Comparison of ENCODE assay signal across 10 cellular contexts in genomic region chr14:76918751-76919421, GRCh38.
DNase-seq lines count a peak whose midpoint lies in the region; ATAC-seq and TF ChIP-seq lines count a peak whose summit lies in the region.
"Had no signal": no experiment of that assay in that cellular context is flagged by ENCODE, and none has a peak within 500 bp of the region (broad histone marks: within the 10 kb centered on the region; RNA-seq: fewer than 3 reads in every experiment).

No MANE protein-coding gene starts in this region.

- TF ChIP-seq POLR2A in ovary (IDR thresholded peaks at IDR 0.05), result no peak
- no peak for TF ChIP-seq POLR2A in GM18505 (IDR thresholded peaks at IDR 0.05; ENCODE audit: borderline replicate concordance, extremely low read depth, insufficient read depth, insufficient read length)

- no peak overlapping the region for H3K4me3 ChIP-seq in ovary

- H3K9me3 ChIP-seq in ovary, result no peaks in the 10 kb centered on the region

- peaks cover 23% of the 10 kb centered on the region for H3K9me3 Mint-ChIP-seq in glutamatergic neuron (ENCODE audit: unreplicated experiment)

- peak overlapping the region; percentile 98 for H3K27ac Mint-ChIP-seq in glutamatergic neuron (ENCODE audit: unreplicated experiment)
- H3K27ac Mint-ChIP-seq: activated naive CD8-positive, alpha-beta T cell; B cell had no signal

- H3K27me3 Mint-ChIP-seq in glutamatergic neuron (ENCODE audit: unreplicated experiment), result peaks cover 16% of the 10 kb centered on the region
- H3K27me3 Mint-ChIP-seq: activated naive CD8-positive, alpha-beta T cell had no signal

- peaks cover 62% of the 10 kb centered on the region for H3K4me1 Mint-ChIP-seq in glutamatergic neuron (ENCODE audit: low read depth, unreplicated experiment)

- peak; percentile 18 for DNase-seq in NCI-H1105 treated with DMSO at 0.1 percent for 48 hours (lab: John Stamatoyannopoulos, UW)
- no peak for DNase-seq in NCI-H1105 (lab: John Stamatoyannopoulos, UW)
- DNase-seq in NCI-H1092 (lab: John Stamatoyannopoulos, UW), result peak; percentile 28
- peak; percentile 81 for DNase-seq in glutamatergic neuron
- peak; percentile 97 to 98 (median 98) for DNase-seq in ovary
- no peak for DNase-seq in activated CD8-positive, alpha-beta memory T cell treated with anti-CD3 and anti-CD28 coated beads, Interleukin-2, amount 50 U/mL, for 48 hours

- no peaks in the 10 kb centered on the region for H3K27me3 ChIP-seq in ovary

- TF ChIP-seq EP300 in ovary (IDR thresholded peaks at IDR 0.05), result peak; percentile 83

- TF ChIP-seq CTCF in glutamatergic neuron (IDR thresholded peaks at IDR 0.05; ENCODE audit: partially characterized antibody, unreplicated experiment), result no peak
- peak in 1 of 3 donors; percentile 32 for TF ChIP-seq CTCF in ovary (IDR thresholded peaks at IDR 0.05)

- H3K4me1 ChIP-seq in ovary (ENCODE audit: insufficient read depth), result peaks cover 41% of the 10 kb centered on the region

- H3K36me3 ChIP-seq in ovary, result no peaks in the 10 kb centered on the region

- 10 to 17% (median 12%) methylated on average over 18 to 20 of the region's 20 CpGs for WGBS in adipose tissue, 3 donors
- 0 to 3% (median 1%) methylated on average over 20 of the region's 20 CpGs for WGBS in ovary, 3 donors

- ATAC-seq in GM18505 (IDR thresholded peaks at IDR 0.05; ENCODE audit: unreplicated experiment), result no peak

- intact Hi-C loops in ovary (cut with DNase I), result loop anchor here in 3 of 4 donors (2.0 to 10.0 kb wide), 7 partner anchors 34 to 148 kb away; partner anchors contain the start of gene IRF2BPL (in 3 of the 3)

- H3K4me3 Mint-ChIP-seq in glutamatergic neuron (ENCODE audit: unreplicated experiment), result peak overlapping the region; percentile 77
- H3K4me3 Mint-ChIP-seq: B cell had no signal

- peak overlapping the region; percentile 81 for H3K27ac ChIP-seq in adipose tissue (ENCODE audit: low read depth, low read length)
- peak overlapping the region in 1 of 2 donors; percentile 86 for H3K27ac ChIP-seq in ovary

- no peaks in the 10 kb centered on the region for H3K36me3 Mint-ChIP-seq in glutamatergic neuron (ENCODE audit: unreplicated experiment)
- H3K36me3 Mint-ChIP-seq: activated naive CD8-positive, alpha-beta T cell had no signal

Comparison
In these comparisons a context has a peak if more than half of its experiments do, and no peak if none do; other contexts are left out.
1. DNase-seq: peak in NCI-H1105 treated with DMSO at 0.1 percent for 48 hours (single experiment), NCI-H1092 (single experiment), glutamatergic neuron (single experiment) and ovary (5 of 5); none in NCI-H1105 (single experiment) and activated CD8-positive, alpha-beta memory T cell treated with anti-CD3 and anti-CD28 coated beads, Interleukin-2, amount 50 U/mL, for 48 hours (single experiment).